In the genomic region with DNA sequence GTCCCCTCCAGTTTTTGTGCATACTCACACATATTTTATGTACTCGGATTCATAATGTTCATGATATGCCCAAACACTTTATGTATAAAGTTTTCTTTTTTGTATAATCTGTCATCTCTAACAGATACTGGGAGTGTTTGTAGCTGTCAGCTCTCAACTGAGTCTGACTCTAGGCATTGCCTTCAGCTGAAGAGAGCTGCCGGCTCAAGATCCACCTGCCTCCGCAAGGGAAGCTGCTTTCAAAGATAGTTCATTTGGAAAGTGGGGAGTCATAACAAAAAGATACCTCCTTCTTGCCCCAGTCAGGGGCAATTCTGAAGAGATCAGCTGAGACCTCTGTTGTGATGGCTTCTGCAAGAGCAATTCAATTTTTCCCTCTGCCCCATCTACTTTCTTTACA, we compare ENCODE assay signal across 19 cellular contexts. TPM values are rescaled to one million over a fixed set of nuclear protein-coding genes. Genes with fewer than 3 reads are reported as not detected.
"Had no signal": no experiment of that assay in that cellular context is flagged by ENCODE, and none has a peak within 500 bp of the region (broad histone marks: within the 10 kb centered on the region; RNA-seq: fewer than 3 reads in every experiment).

No MANE protein-coding gene starts in this region.

- H3K36me3 Mint-ChIP-seq: natural killer cell treated with Interleukin-12 subunit alpha and Interleukin-12 subunit beta and Interleukin-15 and Interleukin-18, amount 100 ng/mL, for 72 hours had no signal

- H3K27me3 Mint-ChIP-seq: activated naive CD8-positive, alpha-beta T cell treated with anti-CD3 and anti-CD28 coated beads, Interleukin-2, amount 50 U/mL, for 24 hours; natural killer cell treated with Interleukin-12 subunit alpha and Interleukin-12 subunit beta and Interleukin-15 and Interleukin-18, amount 100 ng/mL, for 72 hours had no signal

- H3K9me3 ChIP-seq: gastroesophageal sphincter, prostate gland, tibial nerve had no signal

- DNase-seq: activated CD4-positive, alpha-beta T cell treated with anti-CD3 and anti-CD28 coated beads, Interleukin-2, amount 50 U/mL, for 1 hour; activated CD4-positive, CD25-positive, alpha-beta regulatory T cell; activated naive CD4-positive, alpha-beta T cell treated with anti-CD3 and anti-CD28 coated beads for 36 hours; activated naive CD8-positive, alpha-beta T cell treated with anti-CD3 and anti-CD28 coated beads, Interleukin-2, amount 50 U/mL, for 24 hours; activated T-cell treated with anti-CD3 and anti-CD28 coated beads for 4 hours; aorta; right cardiac atrium; stimulated activated CD4-positive, alpha-beta T cell treated with anti-CD3 and anti-CD28 coated beads, Interleukin-4, amount 100 ng/mL, for 24 hours; stimulated activated naive CD4-positive, alpha-beta T cell treated with Interleukin-2 at 50 U/mL for 16 hours; substantia nigra; SW 1271 had no signal

- H3K27ac ChIP-seq: dorsolateral prefrontal cortex, gastroesophageal sphincter, prostate gland, skin epidermis, tibial nerve had no signal

- ATAC-seq: activated naive CD8-positive, alpha-beta T cell treated with anti-CD3 and anti-CD28 coated beads, Interleukin-2, amount 50 U/mL, for 24 hours; gastroesophageal sphincter; natural killer cell treated with Interleukin-12 subunit alpha and Interleukin-12 subunit beta and Interleukin-15 and Interleukin-18, amount 100 ng/mL, for 72 hours had no signal

- H3K4me1 Mint-ChIP-seq: activated naive CD8-positive, alpha-beta T cell treated with anti-CD3 and anti-CD28 coated beads, Interleukin-2, amount 50 U/mL, for 24 hours had no signal

- H3K27ac Mint-ChIP-seq: activated naive CD4-positive, alpha-beta T cell treated with anti-CD3 and anti-CD28 coated beads for 36 hours; activated naive CD8-positive, alpha-beta T cell treated with anti-CD3 and anti-CD28 coated beads, Interleukin-2, amount 50 U/mL, for 24 hours; natural killer cell treated with Interleukin-12 subunit alpha and Interleukin-12 subunit beta and Interleukin-15 and Interleukin-18, amount 100 ng/mL, for 72 hours had no signal

- H3K36me3 ChIP-seq: gastroesophageal sphincter, prostate gland, tibial nerve had no signal

- H3K4me3 Mint-ChIP-seq: activated naive CD4-positive, alpha-beta T cell treated with anti-CD3 and anti-CD28 coated beads for 36 hours; activated naive CD8-positive, alpha-beta T cell treated with anti-CD3 and anti-CD28 coated beads, Interleukin-2, amount 50 U/mL, for 24 hours; natural killer cell treated with Interleukin-12 subunit alpha and Interleukin-12 subunit beta and Interleukin-15 and Interleukin-18, amount 100 ng/mL, for 72 hours had no signal

- H3K4me1 ChIP-seq: gastroesophageal sphincter, prostate gland had no signal

- H3K4me3 ChIP-seq: gastroesophageal sphincter, prostate gland, skin epidermis, tibial nerve had no signal

RNA-seq across cellular contexts. Expression of a gene that starts 58.9 kb away (rescaled TPM):
- total RNA-seq: activated CD8-positive, alpha-beta memory T cell treated with anti-CD3 and anti-CD28 coated beads for 36 hours; activated naive CD4-positive, alpha-beta T cell treated with anti-CD3 and anti-CD28 coated beads for 36 hours; bronchial epithelial cell; natural killer cell treated with Interleukin-12 subunit alpha and Interleukin-12 subunit beta and Interleukin-15 and Interleukin-18, amount 100 ng/mL, for 72 hours had no signal
